In the genomic region with DNA sequence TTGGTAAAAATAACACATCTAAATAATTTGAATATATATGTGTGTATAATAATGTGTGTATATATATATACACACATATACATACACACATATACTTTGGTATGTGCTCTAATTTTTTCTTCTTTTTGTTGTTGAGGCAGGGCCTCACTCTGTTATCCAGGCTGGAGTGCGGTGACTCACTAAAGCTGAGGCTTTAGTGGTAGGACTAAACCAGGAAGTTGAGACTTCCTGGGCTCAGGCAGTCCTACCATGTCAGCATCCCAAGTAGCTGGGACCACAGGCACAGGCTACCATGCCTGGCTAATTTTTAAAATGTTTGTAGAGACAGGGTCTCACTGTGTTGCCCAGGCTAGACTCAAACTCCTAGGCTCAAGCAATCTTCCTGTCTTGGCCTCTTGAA, we compare ENCODE assay signal across 13 cellular contexts. TPM values are rescaled to one million over a fixed set of nuclear protein-coding genes. Genes with fewer than 3 reads are reported as not detected.
DNase-seq lines count a peak whose midpoint lies in the region; ATAC-seq, FAIRE-seq and TF ChIP-seq lines count a peak whose summit lies in the region.
"Had no signal": no experiment of that assay in that cellular context is flagged by ENCODE, and none has a peak within 500 bp of the region (broad histone marks: within the 10 kb centered on the region; RNA-seq: fewer than 3 reads in every experiment).

No MANE protein-coding gene starts in this region.

- dilution Hi-C loops in keratinocyte (cut with MboI; ENCODE audit: extremely low pct_ligation_motif_present, low sequenced_read_pairs): no loop called here

- H3K36me3 ChIP-seq in keratinocyte (ENCODE audit: control insufficient read depth in 2 of 2, extremely low read depth in 1 of 2, insufficient read depth in 2 of 2, low read length in 2 of 2): no peaks in the 10 kb centered on the region
- H3K36me3 ChIP-seq: BLaER1 treated with 17β-estradiol and CSF1 and Interleukin-3, amounts not matched to agents 10 nM and 100 nM; neutrophil had no signal

- H3K27ac Mint-ChIP-seq in activated CD4-positive, alpha-beta T cell treated with anti-CD3 and anti-CD28 coated beads for 36 hours: no peak overlapping the region

- no peaks in the 10 kb centered on the region for H3K27me3 ChIP-seq in keratinocyte (ENCODE audit: control insufficient read depth, extremely low read depth, insufficient read depth, low read length)
- H3K27me3 ChIP-seq: BLaER1 treated with 17β-estradiol and CSF1 and Interleukin-3, amounts not matched to agents 10 nM and 100 nM; neutrophil had no signal

- no peaks in the 10 kb centered on the region for H3K79me2 ChIP-seq in keratinocyte (ENCODE audit: control insufficient read depth, insufficient read depth, low read length)

- CTCF ChIA-PET in activated CD4-positive, alpha-beta T cell treated with anti-CD3 and anti-CD28 coated beads for 36 hours (lab: Charles Lee): no interaction called here

- H3K9me1 ChIP-seq in keratinocyte (ENCODE audit: control insufficient read depth, extremely low read depth, insufficient read depth, low read length): no peaks in the 10 kb centered on the region

- no peak overlapping the region for H3K4me3 Mint-ChIP-seq in activated CD4-positive, alpha-beta T cell treated with anti-CD3 and anti-CD28 coated beads for 36 hours

- H3K27ac ChIP-seq in keratinocyte (ENCODE audit: control insufficient read depth, insufficient read depth, low read length): no peak overlapping the region
- H3K27ac ChIP-seq: neutrophil had no signal

- DNase-seq in AG08395 (ENCODE audit: low spot score) (peak; percentile 16), Kasumi-1 (lab: John Stamatoyannopoulos, UW) (peak; percentile 20 to 40), astrocyte of the hippocampus (ENCODE audit: low read depth, low spot score) (peak; percentile 71), keratinocyte (ENCODE audit: low read depth, low spot score) (no peak), NCI-H2171 treated with DMSO at 0.1 percent for 48 hours (lab: John Stamatoyannopoulos, UW) (no peak), Right ventricle myocardium inferior (ENCODE audit: missing footprints) (no peak)
- DNase-seq in activated CD4-positive, alpha-beta T cell treated with anti-CD3 and anti-CD28 coated beads for 36 hours: no peak
- DNase-seq in activated naive CD4-positive, alpha-beta T cell treated with Interleukin-2 at 50 U/mL for 16 hours: no peak
- DNase-seq: kidney; NCI-H1105; stimulated activated CD4-positive, alpha-beta T cell treated with anti-CD3 and anti-CD28 coated beads, Interleukin-2, amount 100 ng/mL, for 24 hours had no signal

- peaks cover 24% of the 10 kb centered on the region for H3K4me1 ChIP-seq in keratinocyte (ENCODE audit: control insufficient read depth, extremely low read depth, insufficient read depth, low read length)

- H3K9me3 Mint-ChIP-seq in activated CD4-positive, alpha-beta T cell treated with anti-CD3 and anti-CD28 coated beads for 36 hours (ENCODE audit: low read depth): no peaks in the 10 kb centered on the region

- FAIRE-seq in keratinocyte (lab: Jason Lieb, UNC): peak; percentile 81
- FAIRE-seq: kidney had no signal

- H4K20me1 ChIP-seq in keratinocyte (ENCODE audit: control insufficient read depth, extremely low read depth, insufficient read depth, low read length): peaks cover 2% of the 10 kb centered on the region
- H4K20me1 ChIP-seq: BLaER1 treated with 17β-estradiol and CSF1 and Interleukin-3, amounts not matched to agents 10 nM and 100 nM had no signal

- H3K36me3 Mint-ChIP-seq in activated CD4-positive, alpha-beta T cell treated with anti-CD3 and anti-CD28 coated beads for 36 hours (ENCODE audit: low read depth): no peaks in the 10 kb centered on the region

- H2AFZ ChIP-seq in keratinocyte (ENCODE audit: control insufficient read depth, low read length): no peak overlapping the region

- intact Hi-C loops in Right ventricle myocardium inferior (cut with DNase I): no loop called here
- intact Hi-C loops in activated CD4-positive, alpha-beta T cell treated with anti-CD3 and anti-CD28 coated beads for 36 hours (cut with DNase I, micrococcal nuclease): no loop called here

- H3K4me1 Mint-ChIP-seq in activated CD4-positive, alpha-beta T cell treated with anti-CD3 and anti-CD28 coated beads for 36 hours: no peaks in the 10 kb centered on the region

- no peak for TF ChIP-seq CTCF in keratinocyte (optimal IDR thresholded peaks at IDR 0.05 in 1 of 3, IDR thresholded peaks at IDR 0.05 in 1 of 3, conservative IDR thresholded peaks at IDR 0.05 in 1 of 3; ENCODE audit: extremely low read depth in 1 of 3, insufficient read depth in 2 of 3, low read length in 3 of 3)

- ATAC-seq in Right ventricle myocardium inferior: no peak
- ATAC-seq in activated CD4-positive, alpha-beta T cell treated with anti-CD3 and anti-CD28 coated beads for 36 hours: no peak

- H3K9me3 ChIP-seq in keratinocyte (ENCODE audit: control insufficient read depth, low read depth, low read length): no peaks in the 10 kb centered on the region
- H3K9me3 ChIP-seq: BLaER1 treated with 17β-estradiol and CSF1 and Interleukin-3, amounts not matched to agents 10 nM and 100 nM; neutrophil had no signal

- POLR2A ChIA-PET in activated CD4-positive, alpha-beta T cell treated with anti-CD3 and anti-CD28 coated beads for 36 hours (lab: Charles Lee): no interaction called here

- no peak overlapping the region for H3K4me3 ChIP-seq in keratinocyte (ENCODE audit: control insufficient read depth in 2 of 3, extremely low read depth in 1 of 3, insufficient read depth in 2 of 3, low read depth in 1 of 3, low read length in 3 of 3)
- H3K4me3 ChIP-seq: BLaER1 treated with 17β-estradiol and CSF1 and Interleukin-3, amounts not matched to agents 10 nM and 100 nM had no signal

- no peak overlapping the region for H3K9ac ChIP-seq in keratinocyte (ENCODE audit: control insufficient read depth, extremely low read depth, insufficient read depth, low read length)
- H3K9ac ChIP-seq: BLaER1 treated with 17β-estradiol and CSF1 and Interleukin-3, amounts not matched to agents 10 nM and 100 nM had no signal

- H3K4me2 ChIP-seq in keratinocyte (ENCODE audit: control insufficient read depth, extremely low read depth, insufficient read depth, low read depth, low read length): no peak overlapping the region

- H3K27me3 Mint-ChIP-seq in activated CD4-positive, alpha-beta T cell treated with anti-CD3 and anti-CD28 coated beads for 36 hours: peaks cover 3% of the 10 kb centered on the region

RNA-seq across cellular contexts. Expression of a gene that starts 46.7 kb away (rescaled TPM):
- 35.5 to 42.6 TPM (median 37.3 TPM) in 3 replicates for polyA plus RNA-seq in keratinocyte
- 18.0 TPM for polyA plus RNA-seq in keratinocyte (2011; ENCODE audit: low read depth)
- polyA plus RNA-seq in keratinocyte (2011; cell fraction: cytosol; rRNA removed): 10.1 and 23.5 TPM in 2 replicates
- 34.4 and 43.9 TPM in 2 replicates for polyA plus RNA-seq in keratinocyte (2011; cell fraction: nucleus; rRNA removed)
- polyA plus RNA-seq in keratinocyte (2012; ENCODE audit: low replicate concordance): 20.6 and 40.7 TPM in 2 replicates
- polyA minus RNA-seq in keratinocyte: 20.0 to 65.7 TPM (median 61.1 TPM) in 3 replicates
- polyA minus RNA-seq in keratinocyte (2011; cell fraction: cytosol; rRNA and poly(A)+ RNA removed): 43.7 TPM
- 84.7 and 123 TPM in 2 replicates for polyA minus RNA-seq in keratinocyte (2011; cell fraction: nucleus; rRNA and poly(A)+ RNA removed)
- 25.5 TPM for total RNA-seq in Right ventricle myocardium inferior
- under 1 TPM; 0.30 to 0.91 TPM for total RNA-seq in activated CD4-positive, alpha-beta T cell treated with anti-CD3 and anti-CD28 coated beads for 36 hours

Comparison
In these comparisons a context has a peak if more than half of its experiments do, and no peak if none do; other contexts are left out.
1. DNase-seq: peak in AG08395 (single experiment), Kasumi-1 (2 of 2) and astrocyte of the hippocampus (single experiment); none in keratinocyte (single experiment), NCI-H2171 treated with DMSO at 0.1 percent for 48 hours (single experiment), Right ventricle myocardium inferior (single experiment), activated CD4-positive, alpha-beta T cell treated with anti-CD3 and anti-CD28 coated beads for 36 hours (single experiment) and activated naive CD4-positive, alpha-beta T cell treated with Interleukin-2 at 50 U/mL for 16 hours (single experiment).
2. RNA of a gene that starts 46.7 kb away (total RNA-seq): 25.5 TPM in Right ventricle myocardium inferior (single experiment); 0.30 to 0.91 TPM in activated CD4-positive, alpha-beta T cell treated with anti-CD3 and anti-CD28 coated beads for 36 hours; every median in the first group is over 10 times any median in the second.